1 cellular context compared by ENCODE assay signal in genomic region chr12:76399040-76399439, GRCh38.
TF ChIP-seq lines count a peak whose summit lies in the region.

No MANE protein-coding gene starts in this region.

TF ChIP-seq in SK-N-SH, 30 proteins besides CTCF, POLR2A, EP300 and RAD21 (continued from another document):
- no peak for TF ChIP-seq USF1 (IDR thresholded peaks at IDR 0.05; ENCODE audit: borderline replicate concordance, low read depth)
TF ChIP-seq in SK-N-SH: peak in this region for 0.
